Comparison of ENCODE assay signal across 13 cellular contexts in genomic region chr1:38577937-38578443, GRCh38.
DNase-seq lines count a peak whose midpoint lies in the region; ATAC-seq and TF ChIP-seq lines count a peak whose summit lies in the region.
"Had no signal": no experiment of that assay in that cellular context is flagged by ENCODE, and none has a peak within 500 bp of the region (broad histone marks: within the 10 kb centered on the region; RNA-seq: fewer than 3 reads in every experiment).

No MANE protein-coding gene starts in this region.

- H3K4me3 ChIP-seq in hepatocyte (no peak overlapping the region), uterus (no peak overlapping the region)
- H3K4me3 ChIP-seq: ovary had no signal

- H3K36me3 ChIP-seq in hepatocyte (replicated peaks; ENCODE audit: insufficient read depth, low read depth) (no peaks in the 10 kb centered on the region), uterus (no peaks in the 10 kb centered on the region)
- H3K36me3 ChIP-seq: ovary had no signal

- no peaks in the 10 kb centered on the region for H4K20me1 ChIP-seq in hepatocyte (ENCODE audit: insufficient read depth, poor library complexity, severe bottlenecking)

- 12% methylated on average over 15 of the region's 18 CpGs for WGBS in hepatocyte (ENCODE audit: low lambda C conversion rate, missing lambda C conversion rate)

- no peaks in the 10 kb centered on the region for H3K36me3 Mint-ChIP-seq in activated CD4-positive, alpha-beta T cell treated with anti-CD3 and anti-CD28 coated beads for 36 hours (ENCODE audit: low read depth)
- H3K36me3 Mint-ChIP-seq in T-helper 17 cell (ENCODE audit: low read depth) (peaks cover 10% of the 10 kb centered on the region), progenitor cell of endocrine pancreas (ENCODE audit: insufficient read depth) (no peaks in the 10 kb centered on the region)

- no peaks in the 10 kb centered on the region for H3K79me2 ChIP-seq in hepatocyte

- POLR2A ChIA-PET in activated CD4-positive, alpha-beta T cell treated with anti-CD3 and anti-CD28 coated beads for 36 hours (lab: Charles Lee), result no interaction called here

- H3K4me2 ChIP-seq in hepatocyte, result peak overlapping the region; percentile 89
- H3K4me2 ChIP-seq: KMS-11 had no signal

- no peaks in the 10 kb centered on the region for H3K9me3 ChIP-seq in T-helper 17 cell (ENCODE audit: control insufficient read depth, low read length, poor library complexity, severe bottlenecking)
- no peaks in the 10 kb centered on the region for H3K9me3 ChIP-seq in hepatocyte (ENCODE audit: low read depth)
- H3K9me3 ChIP-seq in uterus, result no peaks in the 10 kb centered on the region
- H3K9me3 ChIP-seq: ovary had no signal

- H3K27me3 Mint-ChIP-seq in activated CD4-positive, alpha-beta T cell treated with anti-CD3 and anti-CD28 coated beads for 36 hours, result peaks cover 30% of the 10 kb centered on the region
- peaks cover 50% of the 10 kb centered on the region for H3K27me3 Mint-ChIP-seq in T-helper 17 cell
- peaks cover 82% of the 10 kb centered on the region for H3K27me3 Mint-ChIP-seq in progenitor cell of endocrine pancreas

- TF ChIP-seq CTCF in hepatocyte (IDR thresholded peaks at IDR 0.05; ENCODE audit: poor library complexity), result no peak
- TF ChIP-seq CTCF in progenitor cell of endocrine pancreas (IDR thresholded peaks at IDR 0.05; ENCODE audit: unreplicated experiment), result no peak
- no peak for TF ChIP-seq CTCF in uterus (IDR thresholded peaks at IDR 0.05)

- CTCF ChIA-PET in activated CD4-positive, alpha-beta T cell treated with anti-CD3 and anti-CD28 coated beads for 36 hours (lab: Charles Lee), result no interaction called here

- DNase-seq in activated CD4-positive, alpha-beta T cell treated with anti-CD3 and anti-CD28 coated beads for 36 hours, result no peak
- no peak for DNase-seq in activated CD4-positive, alpha-beta T cell treated with anti-CD3 and anti-CD28 coated beads for 4 hours
- DNase-seq in T-helper 17 cell, result no peak
- DNase-seq in hepatocyte (ENCODE audit: low spot score), result no peak
- DNase-seq in progenitor cell of endocrine pancreas (ENCODE audit: low spot score, unreplicated experiment), result no peak
- no peak for DNase-seq in effector CD4-positive, alpha-beta T cell
- no peak for DNase-seq in uterus
- DNase-seq in hippocampal formation (lab: John Stamatoyannopoulos, UW), result no peak
- DNase-seq: kidney; NCI-H2029; ovary; stimulated activated CD4-positive, alpha-beta T cell treated with anti-CD3 and anti-CD28 coated beads, Interleukin-2, amount 100 ng/mL, for 48 hours had no signal

- intact Hi-C loops in activated CD4-positive, alpha-beta T cell treated with anti-CD3 and anti-CD28 coated beads for 36 hours (cut with DNase I, micrococcal nuclease), result no loop called here
- intact Hi-C loops in uterus (cut with DNase I; ENCODE audit: low total_unique reads), result no loop called here

- no peak overlapping the region for H3K27ac Mint-ChIP-seq in activated CD4-positive, alpha-beta T cell treated with anti-CD3 and anti-CD28 coated beads for 36 hours
- H3K27ac Mint-ChIP-seq in T-helper 17 cell (peak overlapping the region; percentile 43), progenitor cell of endocrine pancreas (no peak overlapping the region)

- H3K9me3 Mint-ChIP-seq in activated CD4-positive, alpha-beta T cell treated with anti-CD3 and anti-CD28 coated beads for 36 hours (ENCODE audit: low read depth), result no peaks in the 10 kb centered on the region
- peaks cover 4% of the 10 kb centered on the region for H3K9me3 Mint-ChIP-seq in progenitor cell of endocrine pancreas (ENCODE audit: low read depth)

- H3K4me1 Mint-ChIP-seq in activated CD4-positive, alpha-beta T cell treated with anti-CD3 and anti-CD28 coated beads for 36 hours, result peaks cover 5% of the 10 kb centered on the region
- peaks cover 12% of the 10 kb centered on the region for H3K4me1 Mint-ChIP-seq in T-helper 17 cell
- peaks cover 5% of the 10 kb centered on the region for H3K4me1 Mint-ChIP-seq in progenitor cell of endocrine pancreas (ENCODE audit: low read depth)

- no peaks in the 10 kb centered on the region for H3K9me2 ChIP-seq in hepatocyte (replicated peaks; ENCODE audit: insufficient read depth)

- H2AFZ ChIP-seq in hepatocyte, result peak overlapping the region; percentile 66

- H3K4me3 Mint-ChIP-seq in activated CD4-positive, alpha-beta T cell treated with anti-CD3 and anti-CD28 coated beads for 36 hours, result peak overlapping the region; percentile 45
- peak overlapping the region; percentile 79 for H3K4me3 Mint-ChIP-seq in T-helper 17 cell
- peak overlapping the region; percentile 71 for H3K4me3 Mint-ChIP-seq in progenitor cell of endocrine pancreas (ENCODE audit: low read depth)

- peaks cover 4% of the 10 kb centered on the region for H3K4me1 ChIP-seq in hepatocyte (ENCODE audit: insufficient read depth)
- no peaks in the 10 kb centered on the region for H3K4me1 ChIP-seq in uterus

- no peak overlapping the region for H3K27ac ChIP-seq in hepatocyte
- no peak overlapping the region for H3K27ac ChIP-seq in uterus
- H3K27ac ChIP-seq: KMS-11, ovary had no signal

- no peak for TF ChIP-seq POLR2A in uterus (IDR thresholded peaks at IDR 0.05)

- no peak for ATAC-seq in activated CD4-positive, alpha-beta T cell treated with anti-CD3 and anti-CD28 coated beads for 36 hours
- no peak for ATAC-seq in T-helper 17 cell

- H3K27me3 ChIP-seq in hepatocyte (peaks cover 70% of the 10 kb centered on the region), uterus (peaks cover 0 to 8% of the 10 kb centered on the region in 2 donors)
- H3K27me3 ChIP-seq: ovary had no signal
